ENCODE assay signal across 1 cellular context in the genomic region with DNA sequence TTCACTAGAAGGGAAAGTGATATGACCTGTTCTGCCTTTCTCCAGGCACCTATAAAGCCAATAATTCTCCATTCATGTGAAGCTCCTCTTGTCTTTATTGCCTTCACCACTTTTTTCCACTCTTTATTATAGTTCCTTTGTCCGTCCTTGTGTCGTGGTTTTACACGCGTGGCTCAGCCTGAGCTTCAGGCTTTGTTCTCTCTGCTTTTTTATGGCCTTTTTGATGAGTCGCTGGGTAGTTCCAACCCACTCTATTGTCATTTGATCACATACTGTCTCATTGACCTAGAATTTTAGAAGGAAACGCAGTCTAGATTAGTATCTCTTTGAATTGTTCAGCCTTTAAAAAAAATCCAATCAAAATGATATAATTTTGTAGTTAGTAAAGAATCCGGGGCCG.
TF ChIP-seq lines count a peak whose summit lies in the region.

No MANE protein-coding gene starts in this region.

TF ChIP-seq in GM23338, 12 proteins besides CTCF, POLR2A, EP300 and RAD21 (continued from another document):
- no peak for TF ChIP-seq STAT1 (IDR thresholded peaks at IDR 0.05; ENCODE audit: unreplicated experiment)
